Comparison of ENCODE assay signal across 10 cellular contexts in the genomic region with DNA sequence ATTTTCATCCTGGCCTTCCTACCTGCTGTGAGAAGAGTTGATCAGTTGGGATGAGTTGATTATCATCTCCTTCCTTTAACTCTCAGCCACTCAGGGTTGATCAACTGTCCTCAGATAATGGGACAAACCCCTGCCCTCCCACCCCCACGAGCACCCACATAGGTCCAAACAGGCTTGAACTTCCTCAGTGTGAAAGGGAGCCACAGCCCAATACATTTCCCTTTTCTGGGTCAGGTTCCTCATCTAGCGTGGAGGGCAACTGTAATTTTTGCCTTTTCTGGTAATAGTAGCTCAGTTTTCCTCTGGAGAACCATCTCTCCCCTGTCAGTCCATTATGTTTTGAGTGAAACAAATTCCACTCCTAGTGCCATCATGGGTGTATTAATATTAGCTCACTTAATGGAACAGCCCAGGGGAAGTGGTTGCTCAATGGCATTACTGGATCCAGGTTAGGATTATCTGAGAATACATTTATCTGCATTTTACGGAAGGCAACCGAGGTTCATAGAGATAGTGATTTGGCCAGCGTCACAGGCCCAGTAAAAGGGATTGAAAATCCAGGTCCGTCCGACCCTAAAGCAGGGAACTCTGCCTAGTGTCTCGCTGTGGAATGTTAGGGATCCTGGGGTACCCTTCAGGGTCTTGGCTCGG. TPM values are rescaled to one million over a fixed set of nuclear protein-coding genes. Genes with fewer than 3 reads are reported as not detected.
A peak's percentile ranks its signal among the peaks of the same experiment; 100 is the strongest.
DNase-seq lines count a peak whose midpoint lies in the region; ATAC-seq and TF ChIP-seq lines count a peak whose summit lies in the region.
"Had no signal": no experiment of that assay in that cellular context is flagged by ENCODE, and none has a peak within 500 bp of the region (broad histone marks: within the 10 kb centered on the region; RNA-seq: fewer than 3 reads in every experiment).

No MANE protein-coding gene starts in this region.

- H3K4me1 ChIP-seq in mammary epithelial cell (ENCODE audit: insufficient read depth, low read length), result no peaks in the 10 kb centered on the region
- H3K4me1 ChIP-seq in vagina, result peaks cover 18% of the 10 kb centered on the region

- H3K27me3 Mint-ChIP-seq in activated naive CD4-positive, alpha-beta T cell treated with anti-CD3 and anti-CD28 coated beads, Interleukin-2, amount 10 ng/mL, durations not matched to agents 7 days and 5 days, result peaks cover 30% of the 10 kb centered on the region
- H3K27me3 Mint-ChIP-seq in mesothelial cell of epicardium (ENCODE audit: low read depth), result no peaks in the 10 kb centered on the region

- peak overlapping the region; percentile 74 for H3K4me2 ChIP-seq in mammary epithelial cell (ENCODE audit: insufficient read depth, low read depth, low read length)

- no peak for TF ChIP-seq POLR2A in vagina (IDR thresholded peaks at IDR 0.05)

- H3K27ac Mint-ChIP-seq in activated naive CD4-positive, alpha-beta T cell treated with anti-CD3 and anti-CD28 coated beads, Interleukin-2, amount 10 ng/mL, durations not matched to agents 7 days and 5 days, result no peak overlapping the region
- H3K27ac Mint-ChIP-seq in activated naive CD4-positive, alpha-beta T cell treated with anti-CD3 and anti-CD28 coated beads, Interleukin-2, amount 50 U/mL, for 72 hours, result no peak overlapping the region
- H3K27ac Mint-ChIP-seq in mesothelial cell of epicardium, result peak overlapping the region; percentile 84

- no peaks in the 10 kb centered on the region for H3K9me3 ChIP-seq in mammary epithelial cell (replicated peaks; ENCODE audit: insufficient read depth, low read length)
- H3K9me3 ChIP-seq in vagina, result no peaks in the 10 kb centered on the region

- intact Hi-C loops in mammary epithelial cell (cut with micrococcal nuclease) (no loop called here), vagina (cut with DNase I) (no loop called here)

- peaks cover 2% of the 10 kb centered on the region for H3K36me3 ChIP-seq in mammary epithelial cell (ENCODE audit: insufficient read depth, low read length)
- H3K36me3 ChIP-seq in vagina, result peaks cover 0 to 19% of the 10 kb centered on the region in 2 donors
- H3K36me3 ChIP-seq in H7 (replicated peaks; ENCODE audit: control insufficient read depth, insufficient read depth, low read length), result no peaks in the 10 kb centered on the region; the same call in 1 of the 2 replicates

- no peak for ATAC-seq in activated naive CD4-positive, alpha-beta T cell treated with anti-CD3 and anti-CD28 coated beads, Interleukin-2, amount 50 U/mL, for 72 hours
- no peak for ATAC-seq in HG03159 (IDR thresholded peaks at IDR 0.05; ENCODE audit: unreplicated experiment)

- dilution Hi-C loops in mammary epithelial cell (cut with HindIII; ENCODE audit: low sequenced_read_pairs), result no loop called here

- peaks cover 42% of the 10 kb centered on the region for H3K79me2 ChIP-seq in mammary epithelial cell (ENCODE audit: insufficient read depth, low read length)

- in situ Hi-C loops in mammary epithelial cell (cut with MboI; ENCODE audit: low sequenced_read_pairs in 2 of 2), result no loop called here

- BruUV-seq in mammary epithelial cell (replicated peaks; lab: Mats Ljungman, UMichigan), result no TSS peak

- peaks cover 11% of the 10 kb centered on the region for H3K4me1 Mint-ChIP-seq in activated naive CD4-positive, alpha-beta T cell treated with anti-CD3 and anti-CD28 coated beads, Interleukin-2, amount 10 ng/mL, durations not matched to agents 7 days and 5 days
- H3K4me1 Mint-ChIP-seq in mesothelial cell of epicardium, result peaks cover 18% of the 10 kb centered on the region

- CTCF ChIA-PET in activated naive CD4-positive, alpha-beta T cell treated with anti-CD3 and anti-CD28 coated beads, Interleukin-2, amount 10 ng/mL, durations not matched to agents 7 days and 5 days (lab: Charles Lee), result no interaction called here
- CTCF ChIA-PET in mammary epithelial cell (lab: Charles Lee; ENCODE audit: low non-redundant PET), result no interaction called here

- H3K27ac ChIP-seq in mammary epithelial cell (ENCODE audit: insufficient read depth, low read depth, low read length), result no peak overlapping the region
- H3K27ac ChIP-seq in vagina, result peak overlapping the region; percentile 71

- H3K4me3 ChIP-seq in mammary epithelial cell (replicated peaks in 1 of 3; ENCODE audit: insufficient read depth in 1 of 3, low read depth in 2 of 3, low read length in 3 of 3), result peak overlapping the region; percentile 54 to 87 (median 85)
- H3K4me3 ChIP-seq in vagina, result peak overlapping the region; percentile 67 to 71
- no peak overlapping the region for H3K4me3 ChIP-seq in H7 (ENCODE audit: insufficient read depth, low read depth, low read length)

- no peaks in the 10 kb centered on the region for H3K36me3 Mint-ChIP-seq in activated naive CD4-positive, alpha-beta T cell treated with anti-CD3 and anti-CD28 coated beads, Interleukin-2, amount 10 ng/mL, durations not matched to agents 7 days and 5 days
- peaks cover 17 to 22% of the 10 kb centered on the region in 2 donors for H3K36me3 Mint-ChIP-seq in activated naive CD4-positive, alpha-beta T cell treated with anti-CD3 and anti-CD28 coated beads, Interleukin-2, amount 50 U/mL, for 72 hours
- peaks cover 33% of the 10 kb centered on the region for H3K36me3 Mint-ChIP-seq in mesothelial cell of epicardium

- TF ChIP-seq CTCF in mammary epithelial cell (conservative IDR thresholded peaks at IDR 0.05 in 1 of 2, IDR thresholded peaks at IDR 0.05 in 1 of 2; ENCODE audit: extremely low read depth in 1 of 2, insufficient read depth in 1 of 2, low read depth in 1 of 2, low read length in 2 of 2) (no peak), mesothelial cell of epicardium (IDR thresholded peaks at IDR 0.05; ENCODE audit: unreplicated experiment) (no peak), vagina (IDR thresholded peaks at IDR 0.05) (no peak)

- no peaks in the 10 kb centered on the region for H3K27me3 ChIP-seq in mammary epithelial cell (ENCODE audit: insufficient read depth, low read length)
- H3K27me3 ChIP-seq in vagina, result no peaks in the 10 kb centered on the region
- no peaks in the 10 kb centered on the region; the same call in 1 of the 2 replicates for H3K27me3 ChIP-seq in H7 (ENCODE audit: control insufficient read depth, insufficient read depth, low read length)

- WGBS in mammary epithelial cell (ENCODE audit: low coverage, missing lambda C conversion rate), result 34% methylated on average over 5 of the region's 9 CpGs

- H4K20me1 ChIP-seq in mammary epithelial cell (ENCODE audit: insufficient read depth, low read length), result no peaks in the 10 kb centered on the region

- H3K9ac ChIP-seq in mammary epithelial cell (ENCODE audit: insufficient read depth, low read length), result no peak overlapping the region

- H2AFZ ChIP-seq in mammary epithelial cell (ENCODE audit: low read depth, low read length), result peak overlapping the region; percentile 87

- peak overlapping the region; percentile 65 for H3K4me3 Mint-ChIP-seq in activated naive CD4-positive, alpha-beta T cell treated with anti-CD3 and anti-CD28 coated beads, Interleukin-2, amount 10 ng/mL, durations not matched to agents 7 days and 5 days
- peak overlapping the region; percentile 79 for H3K4me3 Mint-ChIP-seq in mesothelial cell of epicardium

- DNase-seq in activated naive CD4-positive, alpha-beta T cell treated with anti-CD3 and anti-CD28 coated beads, Interleukin-2, amount 10 ng/mL, durations not matched to agents 7 days and 5 days, result no peak
- no peak for DNase-seq in activated naive CD4-positive, alpha-beta T cell treated with anti-CD3 and anti-CD28 coated beads, Interleukin-2, amount 50 U/mL, for 72 hours (ENCODE audit: low spot score in 2 of 2)
- no peak for DNase-seq in mammary epithelial cell
- DNase-seq in mesothelial cell of epicardium (ENCODE audit: low spot score in 2 of 2, unreplicated experiment in 2 of 2), result no peak
- DNase-seq in vagina (ENCODE audit: extremely low spot score in 2 of 2), result no peak
- DNase-seq in activated CD4-positive, CD25-positive, alpha-beta regulatory T cell treated with anti-CD3 and anti-CD28 coated beads, Interleukin-2, amount 50 U/mL, for 72 hours, result no peak
- DNase-seq in H7, result no peak
- DNase-seq: DND-41 had no signal

- no peaks in the 10 kb centered on the region for H3K9me3 Mint-ChIP-seq in activated naive CD4-positive, alpha-beta T cell treated with anti-CD3 and anti-CD28 coated beads, Interleukin-2, amount 10 ng/mL, durations not matched to agents 7 days and 5 days
- no peaks in the 10 kb centered on the region for H3K9me3 Mint-ChIP-seq in activated naive CD4-positive, alpha-beta T cell treated with anti-CD3 and anti-CD28 coated beads, Interleukin-2, amount 50 U/mL, for 72 hours
- peaks cover 19% of the 10 kb centered on the region for H3K9me3 Mint-ChIP-seq in mesothelial cell of epicardium

RNA-seq across cellular contexts. Expression of a gene that starts 0.5 kb away (rescaled TPM):
- 1 to 10 TPM in 1 of 2 donors, under 1 TPM in 1; 0.30 to 3.0 TPM for total RNA-seq in activated naive CD4-positive, alpha-beta T cell treated with anti-CD3 and anti-CD28 coated beads, Interleukin-2, amount 50 U/mL, for 72 hours
- total RNA-seq in mammary epithelial cell (100 to 1,000 TPM in 1 of 2 donors, 10 to 100 TPM in 1; 50.5 to 173 TPM), mesothelial cell of epicardium (22.4 to 25.1 TPM (median 25.0 TPM) in 3 replicates), vagina (11.3 TPM)
- polyA plus RNA-seq in mammary epithelial cell, result 32.4 TPM
- 109 TPM for polyA minus RNA-seq in mammary epithelial cell
- 5.0 and 6.1 TPM in 2 replicates for total RNA-seq in H7 (2014; rRNA removed; shearing (Covaris generic))

RNA-seq across cellular contexts. Expression of a gene that starts 29.4 kb away (rescaled TPM):
- not detected for total RNA-seq in activated naive CD4-positive, alpha-beta T cell treated with anti-CD3 and anti-CD28 coated beads, Interleukin-2, amount 50 U/mL, for 72 hours
- total RNA-seq in mammary epithelial cell (10 to 100 TPM; 18.2 to 68.2 TPM), mesothelial cell of epicardium (383 to 396 TPM (median 385 TPM) in 3 replicates), vagina (296 TPM)
- 24.9 TPM for polyA plus RNA-seq in mammary epithelial cell
- polyA minus RNA-seq in mammary epithelial cell, result 35.5 TPM
- total RNA-seq in H7 (2014; rRNA removed; shearing (Covaris generic)), result 33.7 and 36.7 TPM in 2 replicates
- total RNA-seq: T-helper 2 cell treated with Interferon-gamma antibody and Interleukin-4, amounts not matched to agents 100 ng/mL and 5 ng/mL, for 36 hours had no signal

RNA-seq across cellular contexts. Expression of a gene that starts 58.1 kb away (rescaled TPM):
- total RNA-seq in activated naive CD4-positive, alpha-beta T cell treated with anti-CD3 and anti-CD28 coated beads, Interleukin-2, amount 50 U/mL, for 72 hours, result not detected
- 1 to 10 TPM; 1.8 to 3.2 TPM for total RNA-seq in mammary epithelial cell
- polyA plus RNA-seq in mammary epithelial cell, result 0.82 TPM
- polyA minus RNA-seq in mammary epithelial cell, result not detected
- 2.2 to 2.8 TPM (median 2.5 TPM) in 3 replicates for total RNA-seq in mesothelial cell of epicardium
- total RNA-seq in vagina, result 33.9 TPM
- 0.24 TPM in 1 of 2 replicates, not detected in the other for total RNA-seq in H7 (2014; rRNA removed; shearing (Covaris generic))

Comparison
In these comparisons a context has a peak if more than half of its experiments do, and no peak if none do; other contexts are left out.
1. RNA of a gene that starts 29.4 kb away (total RNA-seq): 383 to 396 TPM in mesothelial cell of epicardium, 296 TPM in vagina (single experiment), 18.2 to 68.2 TPM in mammary epithelial cell and 33.7 to 36.7 TPM in H7; not detected in activated naive CD4-positive, alpha-beta T cell treated with anti-CD3 and anti-CD28 coated beads, Interleukin-2, amount 50 U/mL, for 72 hours; every median in the first group is over 10 times any median in the second.